Comparison of ENCODE assay signal across 8 cellular contexts in genomic region chr11:64225608-64226506, GRCh38. TPM values are rescaled to one million over a fixed set of nuclear protein-coding genes. Genes with fewer than 3 reads are reported as not detected.
DNase-seq lines count a peak whose midpoint lies in the region; ATAC-seq and TF ChIP-seq lines count a peak whose summit lies in the region.

NUDT22 (plus strand) TSS chr11:64226274; CDS start chr11:64226653, 379 bp downstream.
TRPT1 (minus strand) TSS chr11:64226186; CDS start chr11:64225860, 326 bp downstream.

- H2BK5ac ChIP-seq in trophoblast cell (ENCODE audit: low read depth, low read length, poor library complexity): peak within 1 kb of the TSS; percentile 58

- H3K4me3 ChIP-seq in NB4 (ENCODE audit: low read depth, low read length): peak within 1 kb of the TSS; percentile 83
- H3K4me3 ChIP-seq in trophoblast cell (ENCODE audit: low read depth, low read length): peak within 1 kb of the TSS; percentile 83
- peak within 1 kb of the TSS; percentile 86 to 88 for H3K4me3 ChIP-seq in tibial artery

- H3K9me3 ChIP-seq in trophoblast cell (ENCODE audit: insufficient read depth, low read depth, low read length): peaks cover 5% of the 10 kb centered on the region
- no peaks in the 10 kb centered on the region for H3K9me3 ChIP-seq in tibial artery

- no peaks in the 10 kb centered on the region for H3K27me3 Mint-ChIP-seq in activated naive CD8-positive, alpha-beta T cell treated with anti-CD3 and anti-CD28 coated beads, Interleukin-2, amount 10 ng/mL, durations not matched to agents 7 days and 5 days

- H3K27ac Mint-ChIP-seq in activated naive CD8-positive, alpha-beta T cell treated with anti-CD3 and anti-CD28 coated beads, Interleukin-2, amount 10 ng/mL, durations not matched to agents 7 days and 5 days: peak within 1 kb of the TSS; percentile 88

- POLR2A ChIA-PET in activated naive CD8-positive, alpha-beta T cell treated with anti-CD3 and anti-CD28 coated beads, Interleukin-2, amount 10 ng/mL, durations not matched to agents 7 days and 5 days (lab: Charles Lee): interaction anchor here (0.5 to 26.2 kb wide), 13 partner anchors 10 to 1684 kb away, joined by 3 to 419 read pairs (median 11); partner anchors contain the start of genes FERMT3, FKBP2, PLCB3 and PPP1R14B

- H3K4me1 ChIP-seq in trophoblast cell (ENCODE audit: control insufficient read depth in 1 of 2, insufficient read depth in 2 of 2, low read length in 2 of 2): peaks cover 15 to 24% of the 10 kb centered on the region in 2 experiments
- H3K4me1 ChIP-seq in tibial artery: peaks cover 0 to 42% (median 37%) of the 10 kb centered on the region in 4 donors

- peak within 1 kb of the TSS; percentile 70 for H2BK120ac ChIP-seq in trophoblast cell (ENCODE audit: insufficient read depth, low read length, poor library complexity)

- H2AFZ ChIP-seq in trophoblast cell (ENCODE audit: insufficient read depth, low read length, poor library complexity): peak within 1 kb of the TSS; percentile 76

- H3K23ac ChIP-seq in trophoblast cell (ENCODE audit: low read length): no peak within 1 kb of the TSS

- H4K8ac ChIP-seq in trophoblast cell (ENCODE audit: low read depth, low read length): peak within 1 kb of the TSS; percentile 94

- peak within 1 kb of the TSS; percentile 97 for H3K18ac ChIP-seq in trophoblast cell (ENCODE audit: low read length)

- H3K36me3 ChIP-seq in trophoblast cell (ENCODE audit: control insufficient read depth in 1 of 2, insufficient read depth in 2 of 2, low read length in 2 of 2) (peaks cover 17 to 19% of the 10 kb centered on the region in 2 experiments), tibial artery (peaks cover 0 to 8% (median 8%) of the 10 kb centered on the region in 3 donors)

- peak within 1 kb of the TSS; percentile 92 for H3K4me3 Mint-ChIP-seq in activated naive CD8-positive, alpha-beta T cell treated with anti-CD3 and anti-CD28 coated beads, Interleukin-2, amount 10 ng/mL, durations not matched to agents 7 days and 5 days

- ATAC-seq in GM21825 (IDR thresholded peaks at IDR 0.05; ENCODE audit: unreplicated experiment): peak; percentile 37
- ATAC-seq in activated naive CD8-positive, alpha-beta T cell treated with anti-CD3 and anti-CD28 coated beads, Interleukin-2, amount 10 ng/mL, durations not matched to agents 7 days and 5 days (ENCODE audit: low read depth): peak; percentile 48
- ATAC-seq in Right ventricle myocardium superior (ENCODE audit: poor library complexity): peak; percentile 84

- H3K79me1 ChIP-seq in trophoblast cell (ENCODE audit: low read length): peaks cover 20% of the 10 kb centered on the region

- peak within 1 kb of the TSS; percentile 87 for H3K9ac ChIP-seq in trophoblast cell (ENCODE audit: low read length)

- TF ChIP-seq POLR2A in NB4 (IDR thresholded peaks at IDR 0.05; ENCODE audit: extremely low read depth, insufficient read length): peak; percentile 77

- H3K27me3 ChIP-seq in trophoblast cell (ENCODE audit: insufficient read depth, low read length) (no peaks in the 10 kb centered on the region), tibial artery (no peaks in the 10 kb centered on the region)

- intact Hi-C loops in Right ventricle myocardium superior (cut with DNase I) (no loop called here), tibial artery (cut with DNase I; ENCODE audit: low total_unique reads) (loop anchor here (5.0 kb wide), 1 partner anchor 39 kb away; the partner anchor contains the start of gene STIP1)

- H3K36me3 Mint-ChIP-seq in activated naive CD8-positive, alpha-beta T cell treated with anti-CD3 and anti-CD28 coated beads, Interleukin-2, amount 10 ng/mL, durations not matched to agents 7 days and 5 days: peaks cover 3% of the 10 kb centered on the region

- peak within 1 kb of the TSS; percentile 92 for H3K14ac ChIP-seq in trophoblast cell (ENCODE audit: low read length)

- TF ChIP-seq CTCF in NB4 (IDR thresholded peaks at IDR 0.05; ENCODE audit: low read depth, low read length) (peak; percentile 25), tibial artery (IDR thresholded peaks at IDR 0.05) (peak in 1 of 2 experiments; percentile 14)

- H3K27ac ChIP-seq in trophoblast cell (ENCODE audit: low read depth, low read length) (peak within 1 kb of the TSS; percentile 5), tibial artery (peak within 1 kb of the TSS; percentile 81 to 95)

- H3K4ac ChIP-seq in trophoblast cell (ENCODE audit: low read depth, low read length): peak within 1 kb of the TSS; percentile 74

- peak within 1 kb of the TSS; percentile 94 for H4K91ac ChIP-seq in trophoblast cell (ENCODE audit: low read depth, low read length)

- peak within 1 kb of the TSS; percentile 93 for H2AK5ac ChIP-seq in trophoblast cell (ENCODE audit: low read length)

- H3K4me2 ChIP-seq in trophoblast cell (ENCODE audit: low read length): peak within 1 kb of the TSS; percentile 95

- H3K9me3 Mint-ChIP-seq in activated naive CD8-positive, alpha-beta T cell treated with anti-CD3 and anti-CD28 coated beads, Interleukin-2, amount 10 ng/mL, durations not matched to agents 7 days and 5 days: no peaks in the 10 kb centered on the region

- peak within 1 kb of the TSS; percentile 94 for H4K12ac ChIP-seq in trophoblast cell (ENCODE audit: low read depth, low read length)

- H2BK12ac ChIP-seq in trophoblast cell (ENCODE audit: low read length): peak within 1 kb of the TSS; percentile 42

- peaks cover 16% of the 10 kb centered on the region for H3K79me2 ChIP-seq in trophoblast cell (ENCODE audit: control insufficient read depth, insufficient read depth, low read length, poor library complexity)

- no CpG with 5 or more reads among the region's 54 CpGs for WGBS in trophoblast cell (ENCODE audit: extremely low coverage, insufficient coverage, insufficient read length)

- DNase-seq in DMS114 treated with DMSO at 0.1 percent for 48 hours (lab: John Stamatoyannopoulos, UW; ENCODE audit: unreplicated experiment) (peak; percentile 63), NB4 (ENCODE audit: low read depth) (peak; percentile 94), SW 1271 (lab: John Stamatoyannopoulos, UW) (peak; percentile 48 to 75), Right ventricle myocardium superior (peak; percentile 94), trophoblast cell (peak; percentile 83 to 92), tibial artery (peak; percentile 86 to 96)
- DNase-seq in activated naive CD8-positive, alpha-beta T cell treated with anti-CD3 and anti-CD28 coated beads, Interleukin-2, amount 10 ng/mL, durations not matched to agents 7 days and 5 days: peak; percentile 98

- H3K4me1 Mint-ChIP-seq in activated naive CD8-positive, alpha-beta T cell treated with anti-CD3 and anti-CD28 coated beads, Interleukin-2, amount 10 ng/mL, durations not matched to agents 7 days and 5 days: peaks cover 24% of the 10 kb centered on the region

RNA-seq across cellular contexts. Expression of gene NUDT22, which starts in this region (rescaled TPM):
- 100 to 1,000 TPM; 102 to 103 TPM for total RNA-seq in activated naive CD8-positive, alpha-beta T cell treated with anti-CD3 and anti-CD28 coated beads, Interleukin-2, amount 10 ng/mL, durations not matched to agents 7 days and 5 days
- 60.8 TPM for total RNA-seq in Right ventricle myocardium superior
- polyA plus RNA-seq in trophoblast cell (2013): 49.2 and 52.1 TPM in 2 replicates

RNA-seq across cellular contexts. Expression of gene TRPT1, which starts in this region (rescaled TPM):
- total RNA-seq in activated naive CD8-positive, alpha-beta T cell treated with anti-CD3 and anti-CD28 coated beads, Interleukin-2, amount 10 ng/mL, durations not matched to agents 7 days and 5 days: 10 to 100 TPM; 45.0 to 47.8 TPM
- 79.8 TPM for total RNA-seq in Right ventricle myocardium superior
- 49.3 and 50.0 TPM in 2 replicates for polyA plus RNA-seq in trophoblast cell (2013)

Comparison
In these comparisons a context has a peak if more than half of its experiments do, and no peak if none do; other contexts are left out.
1. Peak in every context shown above with its lines: DNase-seq, ATAC-seq, H3K4me3 ChIP-seq and H3K27ac ChIP-seq.